ENCODE assay signal across 13 cellular contexts in genomic region chr9:92290785-92291429, GRCh38. TPM values are rescaled to one million over a fixed set of nuclear protein-coding genes. Genes with fewer than 3 reads are reported as not detected.
A peak's percentile ranks its signal among the peaks of the same experiment; 100 is the strongest.
DNase-seq lines count a peak whose midpoint lies in the region; ATAC-seq and TF ChIP-seq lines count a peak whose summit lies in the region.
"Had no signal": no experiment of that assay in that cellular context is flagged by ENCODE, and none has a peak within 500 bp of the region (broad histone marks: within the 10 kb centered on the region; RNA-seq: fewer than 3 reads in every experiment).

No MANE protein-coding gene starts in this region.

- POLR2A ChIA-PET in CD8-positive, alpha-beta memory T cell (lab: Charles Lee): interaction anchor here (0.5 kb wide), 1 partner anchor 380 kb away, joined by 10 read pairs; no protein-coding TSS in a partner anchor

- CTCF ChIA-PET in CD8-positive, alpha-beta memory T cell (lab: Charles Lee): no interaction called here

- peaks cover 34% of the 10 kb centered on the region for H3K4me1 ChIP-seq in CD8-positive, alpha-beta memory T cell (ENCODE audit: insufficient read depth, low read length)
- H3K4me1 ChIP-seq in KMS-11 (ENCODE audit: low read depth, poor library complexity, severe bottlenecking): peaks cover 38% of the 10 kb centered on the region
- H3K4me1 ChIP-seq in tibial artery: peaks cover 0 to 28% (median 17%) of the 10 kb centered on the region in 4 donors

- H3K27ac Mint-ChIP-seq in CD8-positive, alpha-beta memory T cell: peak overlapping the region; percentile 11 to 95 (median 40)
- H3K27ac Mint-ChIP-seq in activated naive CD8-positive, alpha-beta T cell treated with anti-CD3 and anti-CD28 coated beads, Interleukin-2, amount 50 U/mL, for 24 hours: peak overlapping the region; percentile 100
- peak overlapping the region in 1 of 3 experiments; percentile 30 for H3K27ac Mint-ChIP-seq in nephron

- no peak overlapping the region for H3K4me3 ChIP-seq in CD8-positive, alpha-beta memory T cell (ENCODE audit: low read length)
- H3K4me3 ChIP-seq in KMS-11 (IDR thresholded peaks at IDR 0.05; ENCODE audit: insufficient read depth, low read depth, low read length): no peak overlapping the region
- H3K4me3 ChIP-seq in tibial artery: no peak overlapping the region
- H3K4me3 ChIP-seq: coronary artery had no signal

- no peaks in the 10 kb centered on the region for H3K9me3 Mint-ChIP-seq in CD8-positive, alpha-beta memory T cell
- no peaks in the 10 kb centered on the region for H3K9me3 Mint-ChIP-seq in activated naive CD8-positive, alpha-beta T cell treated with anti-CD3 and anti-CD28 coated beads, Interleukin-2, amount 50 U/mL, for 24 hours
- H3K9me3 Mint-ChIP-seq in nephron: no peaks in the 10 kb centered on the region

- H3K27ac ChIP-seq in CD8-positive, alpha-beta memory T cell (ENCODE audit: low read depth, low read length): no peak overlapping the region
- H3K27ac ChIP-seq in KMS-11: no peak overlapping the region
- no peak overlapping the region for H3K27ac ChIP-seq in tibial artery
- H3K27ac ChIP-seq in caudate nucleus (ENCODE audit: low read depth, low read length): no peak overlapping the region
- H3K27ac ChIP-seq: coronary artery, foreskin keratinocyte had no signal

- TF ChIP-seq CTCF in KMS-11 (conservative IDR thresholded peaks at IDR 0.05; ENCODE audit: low read depth, low read length) (no peak), nephron (IDR thresholded peaks at IDR 0.05; ENCODE audit: unreplicated experiment in 3 of 3) (no peak), tibial artery (IDR thresholded peaks at IDR 0.05) (no peak)

- H2AFZ ChIP-seq in KMS-11 (ENCODE audit: low read depth): no peak overlapping the region

- no peaks in the 10 kb centered on the region for H4K20me1 ChIP-seq in KMS-11 (ENCODE audit: insufficient read depth)

- H3K9ac ChIP-seq in KMS-11: no peak overlapping the region

- H3K79me2 ChIP-seq in KMS-11 (ENCODE audit: insufficient read depth, low read depth): peaks cover 91% of the 10 kb centered on the region

- ATAC-seq in activated naive CD8-positive, alpha-beta T cell treated with anti-CD3 and anti-CD28 coated beads, Interleukin-2, amount 50 U/mL, for 24 hours: no peak
- ATAC-seq: foreskin keratinocyte, left cardiac atrium had no signal

- H3K4me2 ChIP-seq in KMS-11: peak overlapping the region; percentile 98

- H3K36me3 ChIP-seq in CD8-positive, alpha-beta memory T cell (ENCODE audit: insufficient read depth, low read length): no peaks in the 10 kb centered on the region
- H3K36me3 ChIP-seq in KMS-11 (ENCODE audit: insufficient read depth) (peaks cover 6% of the 10 kb centered on the region; the same call in 1 of the 2 replicates), tibial artery (peaks cover 4 to 31% (median 11%) of the 10 kb centered on the region in 3 donors)

- intact Hi-C loops in tibial artery (cut with DNase I; ENCODE audit: low total_unique reads): no loop called here

- no peaks in the 10 kb centered on the region for H3K9me3 ChIP-seq in CD8-positive, alpha-beta memory T cell (ENCODE audit: low read length)
- H3K9me3 ChIP-seq in tibial artery: no peaks in the 10 kb centered on the region

- DNase-seq in CD8-positive, alpha-beta memory T cell: no peak
- no peak for DNase-seq in activated naive CD8-positive, alpha-beta T cell treated with anti-CD3 and anti-CD28 coated beads, Interleukin-2, amount 50 U/mL, for 24 hours
- DNase-seq in tibial artery (no peak), activated gamma-delta T cell (lab: John Stamatoyannopoulos, UW) (no peak), caudate nucleus (lab: John Stamatoyannopoulos, UW) (no peak)
- DNase-seq: activated effector memory CD4-positive, alpha-beta T cell treated with Interleukin-2 at 50 U/mL for 16 hours; foreskin keratinocyte; left cardiac atrium; posterior cingulate gyrus; stimulated activated CD4-positive, alpha-beta T cell treated with anti-CD3 and anti-CD28 coated beads, Interleukin-2, amount 100 ng/mL, for 24 hours had no signal

- no peaks in the 10 kb centered on the region for H3K27me3 Mint-ChIP-seq in CD8-positive, alpha-beta memory T cell
- peaks cover 2% of the 10 kb centered on the region for H3K27me3 Mint-ChIP-seq in activated naive CD8-positive, alpha-beta T cell treated with anti-CD3 and anti-CD28 coated beads, Interleukin-2, amount 50 U/mL, for 24 hours
- no peaks in the 10 kb centered on the region for H3K27me3 Mint-ChIP-seq in nephron (ENCODE audit: low read depth)

- H3K36me3 Mint-ChIP-seq in CD8-positive, alpha-beta memory T cell: peaks cover 7 to 41% (median 9%) of the 10 kb centered on the region in 3 donors
- peaks cover 68% of the 10 kb centered on the region for H3K36me3 Mint-ChIP-seq in activated naive CD8-positive, alpha-beta T cell treated with anti-CD3 and anti-CD28 coated beads, Interleukin-2, amount 50 U/mL, for 24 hours (ENCODE audit: low read depth)
- H3K36me3 Mint-ChIP-seq in nephron (ENCODE audit: low read depth): peaks cover 38% of the 10 kb centered on the region

- no peaks in the 10 kb centered on the region for H3K27me3 ChIP-seq in CD8-positive, alpha-beta memory T cell (ENCODE audit: insufficient read depth, low read length, poor library complexity, severe bottlenecking)
- H3K27me3 ChIP-seq in KMS-11 (ENCODE audit: insufficient read depth, low read depth) (no peaks in the 10 kb centered on the region), tibial artery (no peaks in the 10 kb centered on the region)
- H3K27me3 ChIP-seq: foreskin keratinocyte had no signal

- H3K4me1 Mint-ChIP-seq in CD8-positive, alpha-beta memory T cell: peaks cover 37 to 76% (median 58%) of the 10 kb centered on the region in 3 donors
- H3K4me1 Mint-ChIP-seq in activated naive CD8-positive, alpha-beta T cell treated with anti-CD3 and anti-CD28 coated beads, Interleukin-2, amount 50 U/mL, for 24 hours: peaks cover 58% of the 10 kb centered on the region
- H3K4me1 Mint-ChIP-seq in nephron: peaks cover 30% of the 10 kb centered on the region

- peak overlapping the region in 5 of 7 donors; percentile 4 to 75 (median 29) for H3K4me3 Mint-ChIP-seq in CD8-positive, alpha-beta memory T cell
- peak overlapping the region; percentile 96 for H3K4me3 Mint-ChIP-seq in activated naive CD8-positive, alpha-beta T cell treated with anti-CD3 and anti-CD28 coated beads, Interleukin-2, amount 50 U/mL, for 24 hours
- peak overlapping the region; percentile 69 to 76 (median 70) for H3K4me3 Mint-ChIP-seq in nephron

RNA-seq across cellular contexts. Expression of gene IARS1, which starts 2.6 kb away (rescaled TPM):
- 100 to 1,000 TPM; 227 to 230 TPM for total RNA-seq in CD8-positive, alpha-beta memory T cell
- polyA plus RNA-seq in CD8-positive, alpha-beta memory T cell: 60.3 TPM

RNA-seq across cellular contexts. Expression of gene NOL8, which starts 34.2 kb away (rescaled TPM):
- total RNA-seq in CD8-positive, alpha-beta memory T cell: 10 to 100 TPM; 64.0 to 69.6 TPM
- 37.0 TPM for polyA plus RNA-seq in CD8-positive, alpha-beta memory T cell

RNA-seq across cellular contexts. Expression of gene CENPP, which starts 34.8 kb away (rescaled TPM):
- total RNA-seq in CD8-positive, alpha-beta memory T cell: 10 to 100 TPM; 19.5 to 20.9 TPM
- polyA plus RNA-seq in CD8-positive, alpha-beta memory T cell: 2.5 TPM

Comparison
In these comparisons a context has a peak if more than half of its experiments do, and no peak if none do; other contexts are left out.
1. H3K4me3 Mint-ChIP-seq: peak in every context shown above with its lines; median percentile 96 in activated naive CD8-positive, alpha-beta T cell treated with anti-CD3 and anti-CD28 coated beads, Interleukin-2, amount 50 U/mL, for 24 hours; 70 in nephron; 29 in CD8-positive, alpha-beta memory T cell.